In genomic region chr16:89557230-89557935, GRCh38 we compare ENCODE assay signal across 1 cellular context.
A peak's percentile ranks its signal among the peaks of the same experiment; 100 is the strongest.
TF ChIP-seq lines count a peak whose summit lies in the region.

No MANE protein-coding gene starts in this region.

TF ChIP-seq in H1, 55 proteins besides CTCF, POLR2A, EP300 and RAD21 (continued from another document):
- TF ChIP-seq EZH2 (IDR thresholded peaks at IDR 0.05; ENCODE audit: low read depth, low read length, severe bottlenecking): no peak
- TF ChIP-seq, protein P1, sequence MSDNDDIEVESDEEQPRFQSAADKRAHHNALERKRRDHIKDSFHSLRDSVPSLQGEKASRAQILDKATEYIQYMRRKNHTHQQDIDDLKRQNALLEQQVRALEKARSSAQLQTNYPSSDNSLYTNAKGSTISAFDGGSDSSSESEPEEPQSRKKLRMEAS (IDR thresholded peaks at IDR 0.05): peak; percentile 31; the same call in 1 of the 2 replicates
- no peak for TF ChIP-seq RBBP5 (IDR thresholded peaks at IDR 0.05; ENCODE audit: borderline replicate concordance, low read depth, low read length)
- TF ChIP-seq TEAD4 (IDR thresholded peaks at IDR 0.05; ENCODE audit: low read depth, low read length): peak; percentile 21; the same call in 1 of the 2 replicates
